ENCODE assay signal across 1 cellular context in the genomic region with DNA sequence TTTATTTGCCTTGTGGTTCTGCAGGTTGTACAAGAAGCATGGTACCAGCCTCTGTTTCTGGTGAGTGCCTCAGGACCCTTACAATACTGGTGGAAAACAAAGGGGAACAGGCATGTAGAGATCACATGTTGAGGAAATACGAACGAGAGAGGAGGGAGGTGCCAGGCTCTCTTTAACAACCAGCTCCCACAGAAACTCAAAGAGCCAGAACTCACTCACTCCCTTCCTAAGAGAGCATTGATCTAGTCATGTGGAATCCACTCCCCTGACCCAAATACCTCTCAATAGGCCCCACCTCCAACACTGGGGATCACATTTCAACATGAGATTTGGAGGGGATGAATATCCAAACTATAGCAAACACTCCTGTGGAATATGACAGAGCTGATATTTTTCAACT.
TF ChIP-seq lines count a peak whose summit lies in the region.

No MANE protein-coding gene starts in this region.

TF ChIP-seq in WTC11, 78 proteins besides CTCF, POLR2A, EP300 and RAD21 (continued from another document):
- TF ChIP-seq E2F1 (CRISPR knock-in tag; IDR thresholded peaks at IDR 0.05), result no peak
